Comparison of ENCODE assay signal across 10 cellular contexts in genomic region chr12:122106891-122107660, GRCh38. TPM values are rescaled to one million over a fixed set of nuclear protein-coding genes. Genes with fewer than 3 reads are reported as not detected.
DNase-seq lines count a peak whose midpoint lies in the region; ATAC-seq and TF ChIP-seq lines count a peak whose summit lies in the region.
"Had no signal": no experiment of that assay in that cellular context is flagged by ENCODE, and none has a peak within 500 bp of the region (broad histone marks: within the 10 kb centered on the region; RNA-seq: fewer than 3 reads in every experiment).

No MANE protein-coding gene starts in this region.

- peak overlapping the region; percentile 25 for H3K4me3 Mint-ChIP-seq in central memory CD8-positive, alpha-beta T cell
- H3K4me3 Mint-ChIP-seq in nephron progenitor cell (no peak overlapping the region), immature natural killer cell (no peak overlapping the region)

- TF ChIP-seq CTCF in nephron progenitor cell (IDR thresholded peaks at IDR 0.05): no peak

- H3K4me1 Mint-ChIP-seq in central memory CD8-positive, alpha-beta T cell: peaks cover 57% of the 10 kb centered on the region
- peaks cover 51% of the 10 kb centered on the region for H3K4me1 Mint-ChIP-seq in nephron progenitor cell
- peaks cover 59 to 78% of the 10 kb centered on the region in 2 donors for H3K4me1 Mint-ChIP-seq in immature natural killer cell

- peak overlapping the region; percentile 32 for H3K27ac Mint-ChIP-seq in central memory CD8-positive, alpha-beta T cell (ENCODE audit: low read depth)
- H3K27ac Mint-ChIP-seq in nephron progenitor cell (peak overlapping the region; percentile 87), immature natural killer cell (peak overlapping the region in 3 of 6 donors; percentile 26 to 57 (median 40))

- no peak for ATAC-seq in central memory CD8-positive, alpha-beta T cell (replicated peaks; ENCODE audit: extremely low read depth, poor library complexity, severe bottlenecking)
- ATAC-seq in GM19397 (IDR thresholded peaks at IDR 0.05; ENCODE audit: unreplicated experiment): no peak
- ATAC-seq: GM12878 had no signal

- no peaks in the 10 kb centered on the region for H3K27me3 Mint-ChIP-seq in central memory CD8-positive, alpha-beta T cell
- peaks cover 5% of the 10 kb centered on the region for H3K27me3 Mint-ChIP-seq in nephron progenitor cell (ENCODE audit: low read depth, poor library complexity)
- peaks cover 0 to 3% (median 2%) of the 10 kb centered on the region in 3 donors for H3K27me3 Mint-ChIP-seq in immature natural killer cell (ENCODE audit: low read depth in 3 of 3)
- H3K27me3 Mint-ChIP-seq: progenitor cell of endocrine pancreas had no signal

- H3K36me3 Mint-ChIP-seq in central memory CD8-positive, alpha-beta T cell (ENCODE audit: insufficient read depth): peaks cover 2% of the 10 kb centered on the region
- H3K36me3 Mint-ChIP-seq in nephron progenitor cell (ENCODE audit: low read depth) (peaks cover 21% of the 10 kb centered on the region), immature natural killer cell (no peaks in the 10 kb centered on the region)

- DNase-seq in DMS153 treated with DMSO at 0.1 percent for 48 hours (lab: John Stamatoyannopoulos, UW; ENCODE audit: unreplicated experiment) (peak; percentile 50), NCI-H510A (lab: John Stamatoyannopoulos, UW) (peak; percentile 94), nephron progenitor cell (no peak), immature natural killer cell (no peak), iPS-NIHi11 (ENCODE audit: low spot score) (no peak), cerebellar cortex (ENCODE audit: low spot score) (no peak)
- no peak for DNase-seq in central memory CD8-positive, alpha-beta T cell (ENCODE audit: low spot score in 2 of 2)

- no peaks in the 10 kb centered on the region for H3K9me3 Mint-ChIP-seq in central memory CD8-positive, alpha-beta T cell
- peaks cover 5% of the 10 kb centered on the region for H3K9me3 Mint-ChIP-seq in nephron progenitor cell
- H3K9me3 Mint-ChIP-seq in immature natural killer cell: no peaks in the 10 kb centered on the region

RNA-seq across cellular contexts. Expression of gene MLXIP, which starts 28.5 kb away (rescaled TPM):
- 10 to 100 TPM in 1 of 3 donors, 1 to 10 TPM in 2; 3.5 to 10.6 (median 4.7) TPM for polyA plus RNA-seq in immature natural killer cell

Comparison
In these comparisons a context has a peak if more than half of its experiments do, and no peak if none do; other contexts are left out.
1. DNase-seq: peak in DMS153 treated with DMSO at 0.1 percent for 48 hours (single experiment) and NCI-H510A (single experiment); none in central memory CD8-positive, alpha-beta T cell (0 of 2), nephron progenitor cell (single experiment), immature natural killer cell (0 of 3), iPS-NIHi11 (single experiment) and cerebellar cortex (single experiment).